ENCODE assay signal across 14 cellular contexts in genomic region chr7:122412886-122413285, GRCh38.
DNase-seq lines count a peak whose midpoint lies in the region; ATAC-seq and TF ChIP-seq lines count a peak whose summit lies in the region.
"Had no signal": no experiment of that assay in that cellular context is flagged by ENCODE, and none has a peak within 500 bp of the region (broad histone marks: within the 10 kb centered on the region; RNA-seq: fewer than 3 reads in every experiment).

No MANE protein-coding gene starts in this region.

- H3K36me3 ChIP-seq in body of pancreas (replicated peaks in 1 of 2; ENCODE audit: insufficient read depth in 1 of 2, low read depth in 2 of 2) (no peaks in the 10 kb centered on the region), upper lobe of left lung (peaks cover 0 to 4% (median 0%) of the 10 kb centered on the region in 4 donors)
- H3K36me3 ChIP-seq in CD8-positive, alpha-beta T cell (ENCODE audit: insufficient read depth, low read length), result no peaks in the 10 kb centered on the region

- no peaks in the 10 kb centered on the region for H3K27me3 Mint-ChIP-seq in CD8-positive, alpha-beta T cell (ENCODE audit: low read depth)
- H3K27me3 Mint-ChIP-seq in activated CD4-positive, alpha-beta T cell treated with anti-CD3 and anti-CD28 coated beads for 36 hours, result no peaks in the 10 kb centered on the region
- H3K27me3 Mint-ChIP-seq: activated naive CD4-positive, alpha-beta T cell treated with anti-CD3 and anti-CD28 coated beads, Interleukin-2, amount 50 U/mL, for 24 hours had no signal

- H3K4me3 Mint-ChIP-seq in CD8-positive, alpha-beta T cell, result no peak overlapping the region
- no peak overlapping the region for H3K4me3 Mint-ChIP-seq in activated CD4-positive, alpha-beta T cell treated with anti-CD3 and anti-CD28 coated beads for 36 hours
- H3K4me3 Mint-ChIP-seq: activated naive CD4-positive, alpha-beta T cell treated with anti-CD3 and anti-CD28 coated beads, Interleukin-2, amount 50 U/mL, for 24 hours had no signal

- no peak overlapping the region for H3K4me3 ChIP-seq in body of pancreas
- no peak overlapping the region for H3K4me3 ChIP-seq in upper lobe of left lung
- H3K4me3 ChIP-seq in CD8-positive, alpha-beta T cell (ENCODE audit: low read depth, low read length), result no peak overlapping the region
- H3K4me3 ChIP-seq: heart right ventricle had no signal

- H3K27me3 ChIP-seq in body of pancreas, result no peaks in the 10 kb centered on the region
- no peaks in the 10 kb centered on the region for H3K27me3 ChIP-seq in upper lobe of left lung
- H3K27me3 ChIP-seq in CD8-positive, alpha-beta T cell (ENCODE audit: insufficient read depth, low read length), result no peaks in the 10 kb centered on the region
- H3K27me3 ChIP-seq: heart right ventricle had no signal

- peak; percentile 11 for DNase-seq in SKM-1 treated with dmso at 0.1 percent for 144 hours (lab: John Stamatoyannopoulos, UW; ENCODE audit: unreplicated experiment)
- no peak for DNase-seq in SKM-1 (lab: John Stamatoyannopoulos, UW; ENCODE audit: unreplicated experiment)
- DNase-seq in body of pancreas, result peak; percentile 14 to 35 (median 26)
- peak; percentile 18 for DNase-seq in hepatic stellate cell (ENCODE audit: low spot score)
- peak in 1 of 2 donors; percentile 35 for DNase-seq in upper lobe of left lung
- no peak for DNase-seq in CD8-positive, alpha-beta T cell
- no peak for DNase-seq in activated CD4-positive, alpha-beta T cell treated with anti-CD3 and anti-CD28 coated beads for 36 hours
- DNase-seq: HCEC 1CT; NCI-H748 treated with DMSO at 0.1 percent for 48 hours; stimulated activated CD8-positive, alpha-beta memory T cell treated with anti-CD3 and anti-CD28 coated beads, Interleukin-4, amount 100 ng/mL, for 48 hours had no signal

- 72 to 100% methylated on average over 1 of the region's 1 CpG for WGBS in body of pancreas, 2 donors
- 83 to 89% methylated on average over 1 of the region's 1 CpG for WGBS in upper lobe of left lung, 2 donors

- POLR2A ChIA-PET in CD8-positive, alpha-beta T cell (lab: Charles Lee), result no interaction called here
- POLR2A ChIA-PET in activated CD4-positive, alpha-beta T cell treated with anti-CD3 and anti-CD28 coated beads for 36 hours (lab: Charles Lee), result no interaction called here

- H3K9me3 ChIP-seq in body of pancreas (no peaks in the 10 kb centered on the region), upper lobe of left lung (no peaks in the 10 kb centered on the region)
- H3K9me3 ChIP-seq in CD8-positive, alpha-beta T cell (ENCODE audit: low read length), result no peaks in the 10 kb centered on the region
- H3K9me3 ChIP-seq: heart right ventricle had no signal

- H3K4me1 Mint-ChIP-seq in CD8-positive, alpha-beta T cell (ENCODE audit: low read depth), result no peaks in the 10 kb centered on the region
- no peaks in the 10 kb centered on the region for H3K4me1 Mint-ChIP-seq in activated CD4-positive, alpha-beta T cell treated with anti-CD3 and anti-CD28 coated beads for 36 hours
- H3K4me1 Mint-ChIP-seq: activated naive CD4-positive, alpha-beta T cell treated with anti-CD3 and anti-CD28 coated beads, Interleukin-2, amount 50 U/mL, for 24 hours had no signal

- peaks cover 9% of the 10 kb centered on the region for H3K9me3 Mint-ChIP-seq in CD8-positive, alpha-beta T cell
- H3K9me3 Mint-ChIP-seq in activated CD4-positive, alpha-beta T cell treated with anti-CD3 and anti-CD28 coated beads for 36 hours (ENCODE audit: low read depth), result peaks cover 3% of the 10 kb centered on the region

- H3K4me1 ChIP-seq in body of pancreas, result no peaks in the 10 kb centered on the region
- peaks cover 0 to 4% (median 0%) of the 10 kb centered on the region in 4 donors for H3K4me1 ChIP-seq in upper lobe of left lung
- no peaks in the 10 kb centered on the region for H3K4me1 ChIP-seq in CD8-positive, alpha-beta T cell (ENCODE audit: insufficient read depth, low read length)
- H3K4me1 ChIP-seq: heart right ventricle, parathyroid adenoma had no signal

- TF ChIP-seq POLR2A in body of pancreas (IDR thresholded peaks at IDR 0.05), result no peak
- no peak for TF ChIP-seq POLR2A in upper lobe of left lung (IDR thresholded peaks at IDR 0.05)
- no peak for TF ChIP-seq POLR2A in GM18505 (IDR thresholded peaks at IDR 0.05; ENCODE audit: borderline replicate concordance, extremely low read depth, insufficient read depth, insufficient read length)

- TF ChIP-seq CTCF in body of pancreas (IDR thresholded peaks at IDR 0.05), result no peak
- no peak for TF ChIP-seq CTCF in upper lobe of left lung (IDR thresholded peaks at IDR 0.05)
- no peak for TF ChIP-seq CTCF in CD8-positive, alpha-beta T cell (IDR thresholded peaks at IDR 0.05)

- no peak for TF ChIP-seq EP300 in upper lobe of left lung (IDR thresholded peaks at IDR 0.05)

- H3K27ac ChIP-seq in body of pancreas (no peak overlapping the region), upper lobe of left lung (no peak overlapping the region)
- H3K27ac ChIP-seq in CD8-positive, alpha-beta T cell (ENCODE audit: low read depth, low read length), result no peak overlapping the region
- H3K27ac ChIP-seq: heart right ventricle, parathyroid adenoma had no signal

- intact Hi-C loops in body of pancreas (cut with DNase I), result no loop called here
- intact Hi-C loops in CD8-positive, alpha-beta T cell (cut with DNase I, micrococcal nuclease), result no loop called here
- intact Hi-C loops in activated CD4-positive, alpha-beta T cell treated with anti-CD3 and anti-CD28 coated beads for 36 hours (cut with DNase I, micrococcal nuclease), result no loop called here

- H3K36me3 Mint-ChIP-seq in CD8-positive, alpha-beta T cell, result no peaks in the 10 kb centered on the region
- no peaks in the 10 kb centered on the region for H3K36me3 Mint-ChIP-seq in activated CD4-positive, alpha-beta T cell treated with anti-CD3 and anti-CD28 coated beads for 36 hours (ENCODE audit: low read depth)
- H3K36me3 Mint-ChIP-seq: activated naive CD4-positive, alpha-beta T cell treated with anti-CD3 and anti-CD28 coated beads, Interleukin-2, amount 50 U/mL, for 24 hours had no signal

- peak; percentile 47 for ATAC-seq in body of pancreas
- peak; percentile 63 to 78 for ATAC-seq in upper lobe of left lung (ENCODE audit: low FRiP score in 2 of 2)
- no peak for ATAC-seq in GM18505 (IDR thresholded peaks at IDR 0.05; ENCODE audit: unreplicated experiment)
- ATAC-seq in CD8-positive, alpha-beta T cell, result no peak
- ATAC-seq in activated CD4-positive, alpha-beta T cell treated with anti-CD3 and anti-CD28 coated beads for 36 hours, result no peak

- CTCF ChIA-PET in CD8-positive, alpha-beta T cell (lab: Charles Lee), result no interaction called here
- CTCF ChIA-PET in activated CD4-positive, alpha-beta T cell treated with anti-CD3 and anti-CD28 coated beads for 36 hours (lab: Charles Lee), result no interaction called here

- H3K27ac Mint-ChIP-seq in CD8-positive, alpha-beta T cell, result no peak overlapping the region
- H3K27ac Mint-ChIP-seq in activated CD4-positive, alpha-beta T cell treated with anti-CD3 and anti-CD28 coated beads for 36 hours, result no peak overlapping the region
- H3K27ac Mint-ChIP-seq: activated naive CD4-positive, alpha-beta T cell treated with anti-CD3 and anti-CD28 coated beads, Interleukin-2, amount 50 U/mL, for 24 hours had no signal

Comparison
In these comparisons a context has a peak if more than half of its experiments do, and no peak if none do; other contexts are left out.
1. DNase-seq: peak in SKM-1 treated with dmso at 0.1 percent for 144 hours (single experiment), body of pancreas (4 of 4) and hepatic stellate cell (single experiment); none in SKM-1 (single experiment), CD8-positive, alpha-beta T cell (0 of 7) and activated CD4-positive, alpha-beta T cell treated with anti-CD3 and anti-CD28 coated beads for 36 hours (single experiment).
2. ATAC-seq: peak in body of pancreas (single experiment) and upper lobe of left lung (2 of 2); none in GM18505 (single experiment), CD8-positive, alpha-beta T cell (single experiment) and activated CD4-positive, alpha-beta T cell treated with anti-CD3 and anti-CD28 coated beads for 36 hours (single experiment).